In genomic region chr2:129400825-129401224, GRCh38 we compare ENCODE assay signal across 26 cellular contexts.
DNase-seq lines count a peak whose midpoint lies in the region; ATAC-seq and TF ChIP-seq lines count a peak whose summit lies in the region.
"Had no signal": no experiment of that assay in that cellular context is flagged by ENCODE, and none has a peak within 500 bp of the region (broad histone marks: within the 10 kb centered on the region; RNA-seq: fewer than 3 reads in every experiment).

No MANE protein-coding gene starts in this region.

- H3K36me3 ChIP-seq in SK-N-SH (replicated peaks in 1 of 2; ENCODE audit: control insufficient read depth in 1 of 2, insufficient read depth in 2 of 2, low read length in 1 of 2) (no peaks in the 10 kb centered on the region), thyroid gland (no peaks in the 10 kb centered on the region)
- H3K36me3 ChIP-seq: colonic mucosa, esophagus squamous epithelium, gastroesophageal sphincter, SJSA1, thoracic aorta had no signal

- H3K9me3 ChIP-seq in SK-N-SH (no peaks in the 10 kb centered on the region), thyroid gland (no peaks in the 10 kb centered on the region)
- H3K9me3 ChIP-seq: colonic mucosa, esophagus squamous epithelium, gastroesophageal sphincter, SJSA1, thoracic aorta had no signal

- no peak for TF ChIP-seq RAD21 in SK-N-SH (IDR thresholded peaks at IDR 0.05; ENCODE audit: low read length)

- TF ChIP-seq EP300 in SK-N-SH (IDR thresholded peaks at IDR 0.05; ENCODE audit: borderline replicate concordance in 1 of 2, low read depth in 1 of 2, low read length in 1 of 2) = no peak

- no peaks in the 10 kb centered on the region for H4K20me1 ChIP-seq in SK-N-SH (ENCODE audit: insufficient read depth)

- H3K4me1 ChIP-seq in SK-N-SH (ENCODE audit: control insufficient read depth in 1 of 2, insufficient read depth in 2 of 2, low read depth in 1 of 2, low read length in 1 of 2) = peaks cover 0 to 4% of the 10 kb centered on the region in 2 experiments; a peak in 1 of 4 replicates
- no peaks in the 10 kb centered on the region for H3K4me1 ChIP-seq in thyroid gland
- H3K4me1 ChIP-seq: colonic mucosa, gastroesophageal sphincter, SJSA1 had no signal

- POLR2A ChIA-PET in SK-N-SH (lab: Yijun Ruan, JAX) = interaction anchor here (0.6 kb wide), 1 partner anchor 1130 kb away, joined by 3 read pairs; no protein-coding TSS in a partner anchor

- H3K27me3 ChIP-seq in SK-N-SH (ENCODE audit: insufficient read depth) = no peaks in the 10 kb centered on the region
- H3K27me3 ChIP-seq in thyroid gland = no peaks in the 10 kb centered on the region
- H3K27me3 ChIP-seq: colonic mucosa, esophagus squamous epithelium, gastroesophageal sphincter, SJSA1 had no signal

- H3K27ac ChIP-seq in SK-N-SH (ENCODE audit: low read depth in 2 of 2, low read length in 1 of 2) = no peak overlapping the region
- H3K27ac ChIP-seq in thyroid gland = no peak overlapping the region
- H3K27ac ChIP-seq: C4-2B, colonic mucosa, esophagus squamous epithelium, gastroesophageal sphincter, HL-60, SJSA1, skin epidermis, thoracic aorta had no signal

- DNase-seq in SK-N-SH (peak; percentile 50), NCI-H2171 (lab: John Stamatoyannopoulos, UW) (peak; percentile 61), cerebellar cortex (ENCODE audit: low spot score) (peak; percentile 58), thyroid gland (peak; percentile 61 to 68), OCI-M2 (lab: John Stamatoyannopoulos, UW; ENCODE audit: unreplicated experiment) (no peak)
- DNase-seq: ACHN; activated B cell treated with CpG ODN at 0.5 μM for 24 hours; activated CD4-positive, alpha-beta memory T cell treated with anti-CD3 and anti-CD28 coated beads for 36 hours; activated gamma-delta T cell; activated T-cell treated with anti-CD3 and anti-CD28 coated beads for 4 hours; colonic mucosa; esophagus squamous epithelium; HFFc6; naive B cell; NCI-H1930; stimulated activated naive CD4-positive, alpha-beta T cell; T-helper 2 cell had no signal

- ATAC-seq in SK-N-SH treated with all-trans-retinoic acid at 6 μM for 48 hours (no peak), HG02610 (IDR thresholded peaks at IDR 0.05; ENCODE audit: unreplicated experiment) (no peak), HG03280 (IDR thresholded peaks at IDR 0.05; ENCODE audit: unreplicated experiment) (no peak)
- ATAC-seq: gastroesophageal sphincter had no signal

- H2AFZ ChIP-seq in SK-N-SH (ENCODE audit: low read depth) = no peak overlapping the region

- TF ChIP-seq POLR2A in thyroid gland (IDR thresholded peaks at IDR 0.05) = no peak

- H3K79me2 ChIP-seq in SK-N-SH (ENCODE audit: insufficient read depth) = no peaks in the 10 kb centered on the region

- H3F3A ChIP-seq in SK-N-SH (replicated peaks; ENCODE audit: insufficient read depth) = no peaks in the 10 kb centered on the region

- no peaks in the 10 kb centered on the region for H3K9me2 ChIP-seq in SK-N-SH

- CTCF ChIA-PET in SK-N-SH (lab: Yijun Ruan, JAX) = interaction anchor here (0.6 to 1.7 kb wide), 7 partner anchors 11 to 523 kb away, joined by 3 to 7 read pairs (median 3); no protein-coding TSS in a partner anchor

- intact Hi-C loops in thyroid gland (cut with DNase I) = no loop called here

- no peak overlapping the region for H3K4me2 ChIP-seq in SK-N-SH

- H3K4me3 ChIP-seq in SK-N-SH (ENCODE audit: low read depth in 2 of 2, low read length in 1 of 2) (no peak overlapping the region), thyroid gland (replicated peaks in 1 of 3) (no peak overlapping the region)
- H3K4me3 ChIP-seq: colonic mucosa, esophagus squamous epithelium, gastroesophageal sphincter, SJSA1, skin epidermis, thoracic aorta had no signal

- H3K9ac ChIP-seq in SK-N-SH = no peak overlapping the region

- TF ChIP-seq CTCF in SK-N-SH (IDR thresholded peaks at IDR 0.05) (no peak), thyroid gland (IDR thresholded peaks at IDR 0.05) (no peak)

- WGBS in SK-N-SH (ENCODE audit: low lambda C conversion rate) = 41% methylated on average over 6 of the region's 7 CpGs
- WGBS in thyroid gland, 2 donors = 33 to 59% methylated on average over 6 to 7 of the region's 7 CpGs

TF ChIP-seq in SK-N-SH, 30 proteins besides CTCF, POLR2A, EP300 and RAD21 (continues in another document):
- TF ChIP-seq FOXJ3 (CRISPR knock-in tag; IDR thresholded peaks at IDR 0.05) (no peak), RCOR1 (IDR thresholded peaks at IDR 0.05; ENCODE audit: low read length) (no peak), CHD2 (IDR thresholded peaks at IDR 0.05; ENCODE audit: low read length, partially characterized antibody) (no peak), NRF1 (IDR thresholded peaks at IDR 0.05; ENCODE audit: low read depth, low read length) (no peak), MXI1 (IDR thresholded peaks at IDR 0.05; ENCODE audit: low read depth, low read length) (peak; percentile 67; the same call in 1 of the 2 replicates), NFIC (IDR thresholded peaks at IDR 0.05; ENCODE audit: borderline replicate concordance) (no peak), GATA2 (CRISPR knock-in tag; IDR thresholded peaks at IDR 0.05) (peak; percentile 60), EZH2phosphoT487 (IDR thresholded peaks at IDR 0.05; ENCODE audit: borderline replicate concordance, low read depth) (no peak), PBX3 (IDR thresholded peaks at IDR 0.05) (no peak), TCF12 (IDR thresholded peaks at IDR 0.05) (no peak)

TF ChIP-seq in SK-N-SH treated with all-trans-retinoic acid at 6 μM for 48 hours, 23 proteins besides CTCF, POLR2A, EP300 and RAD21:
- TF ChIP-seq SNAI2 (CRISPR knock-in tag; IDR thresholded peaks at IDR 0.05) (no peak), RARB (CRISPR knock-in tag; IDR thresholded peaks at IDR 0.05) (no peak), CSRNP3 (CRISPR knock-in tag; IDR thresholded peaks at IDR 0.05) (no peak), ZNF70 (CRISPR knock-in tag; IDR thresholded peaks at IDR 0.05) (no peak), ESRRG (CRISPR knock-in tag; IDR thresholded peaks at IDR 0.05) (no peak), CREB5 (CRISPR knock-in tag; IDR thresholded peaks at IDR 0.05; ENCODE audit: low read depth) (no peak), TOX (CRISPR knock-in tag; IDR thresholded peaks at IDR 0.05; ENCODE audit: borderline replicate concordance) (no peak), PATZ1 (CRISPR knock-in tag; IDR thresholded peaks at IDR 0.05; ENCODE audit: borderline replicate concordance) (no peak), ZNF565 (CRISPR knock-in tag; conservative IDR thresholded peaks at IDR 0.05; ENCODE audit: low read depth) (no peak), PPARA (CRISPR knock-in tag; IDR thresholded peaks at IDR 0.05; ENCODE audit: borderline replicate concordance) (no peak)
